Comparison of ENCODE assay signal across 8 cellular contexts in the genomic region with DNA sequence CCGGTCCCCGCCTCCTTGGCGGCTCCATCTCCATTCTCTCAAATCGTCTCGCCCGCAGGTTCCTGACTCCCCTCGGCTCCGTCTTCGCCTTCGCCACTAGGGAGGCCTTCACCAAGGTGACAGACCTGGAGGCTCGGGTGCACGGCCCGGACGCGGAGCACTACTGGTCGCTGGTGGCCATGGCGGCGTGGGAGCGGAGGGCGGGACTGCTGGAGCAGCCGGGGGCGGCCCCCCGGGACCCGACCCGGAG. TPM values are rescaled to one million over a fixed set of nuclear protein-coding genes. Genes with fewer than 3 reads are reported as not detected.
DNase-seq lines count a peak whose midpoint lies in the region; ATAC-seq and TF ChIP-seq lines count a peak whose summit lies in the region.

No MANE protein-coding gene starts in this region.

- DNase-seq in Calu3 = no peak
- no peak for DNase-seq in neural crest cell (ENCODE audit: low read depth, low spot score)
- no peak for DNase-seq in retina
- DNase-seq in T-helper 9 cell = no peak
- no peak for DNase-seq in GM13977 (ENCODE audit: low spot score)

- H3K4me3 Mint-ChIP-seq in Calu3 (ENCODE audit: low read depth, unreplicated experiment) (peak overlapping the region; percentile 87), neural crest cell (peak overlapping the region; percentile 85)
- H3K4me3 Mint-ChIP-seq in dendritic cell treated with granulocyte-macrophage colony-stimulating factor and Interleukin-4, amounts not matched to agents 40 ng/mL and 50 ng/mL, for 4 days = peak overlapping the region; percentile 84

- H3K4me1 Mint-ChIP-seq in Calu3 (ENCODE audit: low read depth, unreplicated experiment) = peaks cover 16% of the 10 kb centered on the region
- peaks cover 58% of the 10 kb centered on the region for H3K4me1 Mint-ChIP-seq in dendritic cell treated with granulocyte-macrophage colony-stimulating factor and Interleukin-4, amounts not matched to agents 40 ng/mL and 50 ng/mL, for 4 days (ENCODE audit: low read depth)
- H3K4me1 Mint-ChIP-seq in neural crest cell = peaks cover 17% of the 10 kb centered on the region

- H3K9me3 Mint-ChIP-seq in Calu3 (ENCODE audit: low read depth, unreplicated experiment) (no peaks in the 10 kb centered on the region), neural crest cell (no peaks in the 10 kb centered on the region)
- H3K9me3 Mint-ChIP-seq in dendritic cell treated with granulocyte-macrophage colony-stimulating factor and Interleukin-4, amounts not matched to agents 40 ng/mL and 50 ng/mL, for 4 days = no peaks in the 10 kb centered on the region

- no TSS peak for BruUV-seq in Calu3 (replicated peaks; lab: Mats Ljungman, UMichigan)

- no peak overlapping the region for H3K27ac Mint-ChIP-seq in Calu3 (ENCODE audit: unreplicated experiment)
- H3K27ac Mint-ChIP-seq in dendritic cell treated with granulocyte-macrophage colony-stimulating factor and Interleukin-4, amounts not matched to agents 40 ng/mL and 50 ng/mL, for 4 days = peak overlapping the region; percentile 94
- no peak overlapping the region for H3K27ac Mint-ChIP-seq in neural crest cell (ENCODE audit: unreplicated experiment)

- ATAC-seq in HG03159 (IDR thresholded peaks at IDR 0.05; ENCODE audit: unreplicated experiment) = no peak

- TF ChIP-seq RAD21 in Ishikawa (IDR thresholded peaks at IDR 0.05; ENCODE audit: low read depth) = no peak

- H3K27me3 Mint-ChIP-seq in Calu3 (ENCODE audit: unreplicated experiment) = no peaks in the 10 kb centered on the region
- H3K27me3 Mint-ChIP-seq in dendritic cell treated with granulocyte-macrophage colony-stimulating factor and Interleukin-4, amounts not matched to agents 40 ng/mL and 50 ng/mL, for 4 days = peaks cover 47% of the 10 kb centered on the region
- H3K27me3 Mint-ChIP-seq in neural crest cell (ENCODE audit: low read depth) = peaks cover 39% of the 10 kb centered on the region

- TF ChIP-seq EP300 in Ishikawa (IDR thresholded peaks at IDR 0.05; ENCODE audit: borderline replicate concordance) = no peak

- CTCF ChIA-PET in Calu3 (lab: Charles Lee) = interaction anchor here (0.8 to 2.5 kb wide), 10 partner anchors 10 to 223 kb away, joined by 3 to 14 read pairs (median 6); a partner anchor contains a TSS

- H3K36me3 Mint-ChIP-seq in Calu3 (ENCODE audit: insufficient read depth, unreplicated experiment) (peaks cover 30% of the 10 kb centered on the region), neural crest cell (ENCODE audit: low read depth) (no peaks in the 10 kb centered on the region)
- peaks cover 13% of the 10 kb centered on the region for H3K36me3 Mint-ChIP-seq in dendritic cell treated with granulocyte-macrophage colony-stimulating factor and Interleukin-4, amounts not matched to agents 40 ng/mL and 50 ng/mL, for 4 days (ENCODE audit: low read depth)

- intact Hi-C loops in Calu3 (cut with micrococcal nuclease; ENCODE audit: unreplicated experiment) = loop anchor here (5.0 kb wide), 1 partner anchor 113 kb away; a partner anchor contains a TSS
- intact Hi-C loops in dendritic cell treated with granulocyte-macrophage colony-stimulating factor and Interleukin-4, amounts not matched to agents 40 ng/mL and 50 ng/mL, for 4 days (cut with micrococcal nuclease) = loop anchor here (5.0 kb wide), 1 partner anchor 57 kb away; a partner anchor contains a TSS

- no peak for TF ChIP-seq CTCF in Calu3 (IDR thresholded peaks at IDR 0.05; ENCODE audit: unreplicated experiment)
- no peak for TF ChIP-seq CTCF in neural crest cell (conservative IDR thresholded peaks at IDR 0.05)
- no peak for TF ChIP-seq CTCF in GM13977 (IDR thresholded peaks at IDR 0.05; ENCODE audit: extremely low read depth, insufficient read depth, missing control alignments)

- in situ Hi-C loops in GM13977 (cut with MboI; ENCODE audit: low pct_unique_long_range_greater_than_20kb, low sequenced_read_pairs, unreplicated experiment) = no loop called here

TF ChIP-seq in Ishikawa, 13 proteins besides CTCF, POLR2A, EP300 and RAD21:
- TF ChIP-seq TCF12 (IDR thresholded peaks at IDR 0.05; ENCODE audit: low read depth) = 0 out of 2 replicates have a peak, but pooled peaks have one; percentile 15
- TF ChIP-seq, protein P1, sequence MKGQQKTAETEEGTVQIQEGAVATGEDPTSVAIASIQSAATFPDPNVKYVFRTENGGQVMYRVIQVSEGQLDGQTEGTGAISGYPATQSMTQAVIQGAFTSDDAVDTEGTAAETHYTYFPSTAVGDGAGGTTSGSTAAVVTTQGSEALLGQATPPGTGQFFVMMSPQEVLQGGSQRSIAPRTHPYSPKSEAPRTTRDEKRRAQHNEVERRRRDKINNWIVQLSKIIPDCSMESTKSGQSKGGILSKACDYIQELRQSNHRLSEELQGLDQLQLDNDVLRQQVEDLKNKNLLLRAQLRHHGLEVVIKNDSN (IDR thresholded peaks at IDR 0.05) = no peak
- TF ChIP-seq YY1 (IDR thresholded peaks at IDR 0.05; ENCODE audit: low read depth) = peak; percentile 75

RNA-seq across cellular contexts. Expression of a gene that starts 0.9 kb away (rescaled TPM):
- 0.71 and 0.76 TPM in 2 replicates for total RNA-seq in Calu3 (2022)
- not detected in 2 replicates for total RNA-seq in neural crest cell

RNA-seq across cellular contexts. Expression of a gene that starts 3.5 kb away (rescaled TPM):
- total RNA-seq in Calu3 (2022) = 0.59 TPM in 1 of 2 replicates, not detected in the other
- 1.0 and 1.6 TPM in 2 replicates for total RNA-seq in neural crest cell

RNA-seq across cellular contexts. Expression of a gene that starts 6.3 kb away (rescaled TPM):
- total RNA-seq in Calu3 (2022) = 121 and 132 TPM in 2 replicates
- 174 and 181 TPM in 2 replicates for total RNA-seq in neural crest cell

RNA-seq across cellular contexts. Expression of a gene that starts 17.3 kb away (rescaled TPM):
- total RNA-seq in Calu3 (2022) = 11.0 and 13.0 TPM in 2 replicates
- total RNA-seq in neural crest cell = 54.8 and 63.9 TPM in 2 replicates
